9 cellular contexts compared by ENCODE assay signal in the genomic region with DNA sequence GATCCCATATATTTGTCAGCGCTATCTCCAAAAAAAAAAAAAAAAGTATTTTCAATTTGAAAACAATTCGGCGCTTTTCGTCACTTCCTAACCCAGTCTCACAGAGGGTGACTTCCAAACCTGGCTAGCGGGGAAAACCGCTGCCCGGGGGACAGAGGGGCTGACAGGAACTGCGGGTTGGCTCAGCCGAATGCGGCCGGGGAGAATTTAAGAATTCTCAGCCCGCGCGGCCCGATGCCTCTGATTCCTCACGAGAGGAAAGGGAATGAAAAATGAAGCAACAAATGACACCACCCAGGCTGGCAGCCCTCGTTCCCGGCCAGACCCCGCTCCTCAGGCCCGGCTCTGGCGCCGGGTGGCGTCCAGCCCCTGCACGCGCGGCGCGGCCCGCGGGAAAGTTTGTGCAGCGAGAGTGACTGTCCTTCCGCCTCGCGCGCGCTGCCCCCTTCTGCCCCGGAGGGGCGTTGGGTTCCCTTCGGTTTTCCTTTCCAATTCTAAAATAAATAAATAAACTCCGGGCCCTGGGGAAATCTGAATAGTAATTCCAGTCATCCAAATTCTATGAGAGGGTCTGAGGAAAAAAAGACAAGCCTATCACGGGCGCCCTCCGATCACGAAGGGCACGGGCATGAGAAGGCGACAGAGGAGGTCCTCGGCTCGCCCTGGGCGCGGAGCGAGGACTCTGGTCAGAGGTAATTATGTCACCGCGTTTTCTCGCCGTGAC. TPM values are rescaled to one million over a fixed set of nuclear protein-coding genes. Genes with fewer than 3 reads are reported as not detected.
A peak's percentile ranks its signal among the peaks of the same experiment; 100 is the strongest.
DNase-seq lines count a peak whose midpoint lies in the region; ATAC-seq, FAIRE-seq and TF ChIP-seq lines count a peak whose summit lies in the region.
"Had no signal": no experiment of that assay in that cellular context is flagged by ENCODE, and none has a peak within 500 bp of the region (broad histone marks: within the 10 kb centered on the region; RNA-seq: fewer than 3 reads in every experiment).

No MANE protein-coding gene starts in this region.

- H3K4me3 ChIP-seq in pancreas, result peak overlapping the region in 3 of 4 donors; percentile 14 to 46 (median 21)

- WGBS in pancreas, 2 donors, result 7% methylated on average over 55 of the region's 55 CpGs

- peak; percentile 63 for DNase-seq in NCI-H1694 (lab: John Stamatoyannopoulos, UW)
- DNase-seq in ecto neural progenitor cell (ENCODE audit: low spot score), result peak; percentile 61
- DNase-seq in pancreas, result peak in 1 of 6 donors; percentile 64
- DNase-seq in urothelium cell line (ENCODE audit: low spot score), result no peak
- DNase-seq in GM12891 (ENCODE audit: insufficient read length, low spot score), result no peak
- no peak for DNase-seq in NCI-H82 (lab: John Stamatoyannopoulos, UW)

- TF ChIP-seq POLR2A in GM12891 (IDR thresholded peaks at IDR 0.05; ENCODE audit: low read depth, low read length), result no peak

- H3K27me3 ChIP-seq in pancreas, result peaks cover 0 to 67% (median 21%) of the 10 kb centered on the region in 4 donors

- peak overlapping the region; percentile 6; the same call in 1 of the 2 replicates for H3K9ac ChIP-seq in ES-I3 (ENCODE audit: low read depth, low read length)

- no peaks in the 10 kb centered on the region for H3K9me3 ChIP-seq in ES-I3 (ENCODE audit: control insufficient read depth, insufficient read depth, low read length)
- H3K9me3 ChIP-seq in pancreas, result no peaks in the 10 kb centered on the region

- peaks cover 9% of the 10 kb centered on the region; the same call in 1 of the 2 replicates for H3K4me1 ChIP-seq in ES-I3 (ENCODE audit: insufficient read depth, low read length)
- H3K4me1 ChIP-seq in pancreas, result peaks cover 11 to 34% (median 24%) of the 10 kb centered on the region in 3 donors

- FAIRE-seq in pancreas (lab: Jason Lieb, UNC) (no peak), urothelium cell line (lab: Jason Lieb, UNC) (no peak), GM12891 (lab: Jason Lieb, UNC) (no peak)

- no peak for TF ChIP-seq CTCF in pancreas (IDR thresholded peaks at IDR 0.05)

- intact Hi-C loops in pancreas (cut with DNase I), result no loop called here

- peak overlapping the region in 1 of 4 donors; percentile 37 for H3K27ac ChIP-seq in pancreas

- H3K36me3 ChIP-seq in ES-I3 (ENCODE audit: insufficient read depth, low read length) (no peaks in the 10 kb centered on the region), pancreas (no peaks in the 10 kb centered on the region)

- ATAC-seq in pancreas (no peak), HG03097 (IDR thresholded peaks at IDR 0.05; ENCODE audit: low FRiP score, unreplicated experiment) (no peak)

TF ChIP-seq in GM12891, 5 proteins besides CTCF, POLR2A, EP300 and RAD21:
- TF ChIP-seq SPI1 (IDR thresholded peaks at IDR 0.05; ENCODE audit: low read depth, low read length), result no peak
- TF ChIP-seq TAF1 (IDR thresholded peaks at IDR 0.05; ENCODE audit: low read depth, low read length), result no peak
- no peak for TF ChIP-seq PAX5 (IDR thresholded peaks at IDR 0.05; ENCODE audit: insufficient read depth, low read length, severe bottlenecking)
- TF ChIP-seq POU2F2 (IDR thresholded peaks at IDR 0.05; ENCODE audit: low read depth, low read length), result no peak
- TF ChIP-seq POLR2AphosphoS5 (IDR thresholded peaks at IDR 0.05; ENCODE audit: low read depth, low read length), result no peak
TF ChIP-seq in GM12891: peak in this region for 0.

RNA-seq across cellular contexts. Expression of gene PAX6, which starts 4.8 kb away (rescaled TPM):
- 10 to 100 TPM in 2 of 6 donors, 1 to 10 TPM in 4; 2.0 to 16.6 (median 6.2) TPM for total RNA-seq in pancreas
- 10 to 100 TPM; 15.9 to 75.0 TPM for polyA plus RNA-seq in pancreas
- polyA plus RNA-seq in GM12891 (2012; ENCODE audit: low read depth, missing spikeins), result not detected
- total RNA-seq: lung microvascular endothelial cell had no signal

Comparison
In these comparisons a context has a peak if more than half of its experiments do, and no peak if none do; other contexts are left out.
1. DNase-seq: peak in NCI-H1694 (single experiment) and ecto neural progenitor cell (single experiment); none in urothelium cell line (single experiment), GM12891 (single experiment) and NCI-H82 (single experiment).